Comparison of ENCODE assay signal across 8 cellular contexts in genomic region chr2:68357608-68358337, GRCh38. TPM values are rescaled to one million over a fixed set of nuclear protein-coding genes. Genes with fewer than 3 reads are reported as not detected.
DNase-seq lines count a peak whose midpoint lies in the region; ATAC-seq, FAIRE-seq and TF ChIP-seq lines count a peak whose summit lies in the region.

No MANE protein-coding gene starts in this region.

- H3K9me3 Mint-ChIP-seq in activated B cell treated with CpG ODN at 0.5 μM for 24 hours (no peaks in the 10 kb centered on the region), type B pancreatic cell (peaks cover 7% of the 10 kb centered on the region)

- no peak for TF ChIP-seq POLR2A in GM12891 (IDR thresholded peaks at IDR 0.05; ENCODE audit: low read depth, low read length)

- FAIRE-seq in GM12891 (lab: Jason Lieb, UNC): peak; percentile 85

- CTCF ChIA-PET in activated B cell treated with CpG ODN at 0.5 μM for 24 hours (lab: Charles Lee): interaction anchor here (0.8 to 2.5 kb wide), 8 partner anchors 54 to 236 kb away, joined by 3 to 12 read pairs (median 4); no protein-coding TSS in a partner anchor

- H3K4me1 Mint-ChIP-seq in activated B cell treated with CpG ODN at 0.5 μM for 24 hours: peaks cover 23% of the 10 kb centered on the region
- H3K4me1 Mint-ChIP-seq in type B pancreatic cell (ENCODE audit: unreplicated experiment): peaks cover 6% of the 10 kb centered on the region

- H3K27me3 Mint-ChIP-seq in activated B cell treated with CpG ODN at 0.5 μM for 24 hours (no peaks in the 10 kb centered on the region), type B pancreatic cell (peaks cover 5% of the 10 kb centered on the region)

- H3K27ac Mint-ChIP-seq in activated B cell treated with CpG ODN at 0.5 μM for 24 hours: no peak overlapping the region
- H3K27ac Mint-ChIP-seq in type B pancreatic cell: no peak overlapping the region

- DNase-seq in ACHN (peak; percentile 81), GM12891 (ENCODE audit: insufficient read length, low spot score) (peak; percentile 12), NCI-H146 (lab: John Stamatoyannopoulos, UW) (peak; percentile 78), activated B cell treated with CpG ODN at 0.5 μM for 24 hours (no peak), iPS-NIHi7 (ENCODE audit: extremely low spot score) (peak; percentile 79), type B pancreatic cell (ENCODE audit: extremely low spot score, unreplicated experiment) (no peak), DMS79 treated with DMSO at 0.1 percent for 48 hours (lab: John Stamatoyannopoulos, UW) (no peak)

- TF ChIP-seq CTCF in activated B cell treated with CpG ODN at 0.5 μM for 24 hours (IDR thresholded peaks at IDR 0.05) (no peak), type B pancreatic cell (conservative IDR thresholded peaks at IDR 0.05) (peak; percentile 36)

- H3K4me3 Mint-ChIP-seq in activated B cell treated with CpG ODN at 0.5 μM for 24 hours (no peak overlapping the region), type B pancreatic cell (no peak overlapping the region)

- intact Hi-C loops in activated B cell treated with CpG ODN at 0.5 μM for 24 hours (cut with micrococcal nuclease): no loop called here

- ATAC-seq in HG02623 (IDR thresholded peaks at IDR 0.05; ENCODE audit: unreplicated experiment) (peak; percentile 57), activated B cell treated with CpG ODN at 0.5 μM for 24 hours (ENCODE audit: low read depth) (peak; percentile 47)

- POLR2A ChIA-PET in activated B cell treated with CpG ODN at 0.5 μM for 24 hours (lab: Charles Lee): interaction anchor here (1.7 kb wide), 1 partner anchor 83 kb away, joined by 4 read pairs; no protein-coding TSS in a partner anchor

- in situ Hi-C loops in ACHN (cut with HindIII; ENCODE audit: low pct_ligation_motif_present, low pct_unique_long_range_greater_than_20kb, low sequenced_read_pairs): no loop called here

- H3K36me3 Mint-ChIP-seq in activated B cell treated with CpG ODN at 0.5 μM for 24 hours (ENCODE audit: low read depth) (no peaks in the 10 kb centered on the region), type B pancreatic cell (no peaks in the 10 kb centered on the region)

TF ChIP-seq in GM12891, 5 proteins besides CTCF, POLR2A, EP300 and RAD21:
- TF ChIP-seq POU2F2 (IDR thresholded peaks at IDR 0.05; ENCODE audit: low read depth, low read length): no peak
- no peak for TF ChIP-seq SPI1 (IDR thresholded peaks at IDR 0.05; ENCODE audit: low read depth, low read length)
- TF ChIP-seq POLR2AphosphoS5 (IDR thresholded peaks at IDR 0.05; ENCODE audit: low read depth, low read length): no peak
- TF ChIP-seq PAX5 (IDR thresholded peaks at IDR 0.05; ENCODE audit: insufficient read depth, low read length, severe bottlenecking): no peak
- TF ChIP-seq TAF1 (IDR thresholded peaks at IDR 0.05; ENCODE audit: low read depth, low read length): no peak

RNA-seq across cellular contexts. Expression of gene PLEK, which starts 7.3 kb away (rescaled TPM):
- polyA plus RNA-seq in GM12891 (2012; ENCODE audit: low read depth, missing spikeins): 207 TPM
- total RNA-seq in activated B cell treated with CpG ODN at 0.5 μM for 24 hours (138 and 140 TPM in 2 replicates), type B pancreatic cell (ENCODE audit: low replicate concordance) (not detected in 2 replicates)

RNA-seq across cellular contexts. Expression of gene CNRIP1, which starts 38.0 kb away (rescaled TPM):
- polyA plus RNA-seq in GM12891 (2012; ENCODE audit: low read depth, missing spikeins): not detected
- total RNA-seq in activated B cell treated with CpG ODN at 0.5 μM for 24 hours: not detected in 2 replicates
- 0.36 and 15.0 TPM in 2 replicates for total RNA-seq in type B pancreatic cell (ENCODE audit: low replicate concordance)

Comparison
In these comparisons a context has a peak if more than half of its experiments do, and no peak if none do; other contexts are left out.
1. DNase-seq: peak in ACHN (single experiment), GM12891 (single experiment), NCI-H146 (single experiment) and iPS-NIHi7 (single experiment); none in activated B cell treated with CpG ODN at 0.5 μM for 24 hours (single experiment), type B pancreatic cell (single experiment) and DMS79 treated with DMSO at 0.1 percent for 48 hours (single experiment).
2. RNA of gene PLEK, which starts 7.3 kb away (total RNA-seq): 138 to 140 TPM in activated B cell treated with CpG ODN at 0.5 μM for 24 hours; not detected in type B pancreatic cell; every median in the first group is over 100 times any median in the second.